ENCODE assay signal across 1 cellular context in the genomic region with DNA sequence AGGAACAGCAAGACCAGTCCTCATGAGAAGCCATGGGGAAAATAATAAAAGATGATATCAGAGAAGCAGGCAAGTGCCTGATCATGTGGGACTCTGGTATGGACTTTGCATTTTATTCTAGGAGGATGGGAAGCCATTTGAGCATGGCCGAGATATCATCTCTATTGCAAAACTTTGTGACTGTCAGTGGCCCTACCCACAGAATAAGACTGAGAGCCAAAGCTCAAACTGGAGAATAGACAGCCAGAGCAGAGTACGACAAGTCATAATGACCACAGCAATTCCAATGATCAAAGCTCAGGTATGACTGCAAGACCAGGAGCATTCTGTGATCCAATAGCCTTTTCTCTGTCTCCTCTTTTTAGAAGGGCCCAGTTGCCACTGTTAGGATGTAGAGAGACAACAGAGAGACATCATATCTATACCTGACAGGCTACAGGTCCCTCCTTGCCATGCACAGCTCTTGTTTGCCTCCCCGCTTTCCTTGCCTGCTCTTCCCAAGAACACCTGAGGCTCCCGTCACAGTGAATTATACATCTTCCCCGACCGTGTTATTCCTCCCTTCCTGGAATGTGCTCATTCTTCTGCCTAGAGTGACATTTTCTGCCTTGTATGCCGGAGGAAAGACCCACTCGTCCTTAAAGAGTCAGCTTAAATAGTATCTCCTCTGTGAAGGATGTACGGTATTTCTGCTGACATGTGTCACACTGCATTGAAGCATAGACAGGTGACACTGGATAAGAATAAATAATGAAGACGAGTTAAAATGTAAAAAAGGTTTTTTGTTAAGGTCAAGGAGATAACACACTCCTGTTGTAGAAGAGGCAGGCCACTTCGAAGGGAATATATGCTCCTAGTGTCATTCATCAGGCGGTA.
TF ChIP-seq lines count a peak whose summit lies in the region.

No MANE protein-coding gene starts in this region.

TF ChIP-seq in H1, 55 proteins besides CTCF, POLR2A, EP300 and RAD21 (continued from another document):
- TF ChIP-seq, protein P1, sequence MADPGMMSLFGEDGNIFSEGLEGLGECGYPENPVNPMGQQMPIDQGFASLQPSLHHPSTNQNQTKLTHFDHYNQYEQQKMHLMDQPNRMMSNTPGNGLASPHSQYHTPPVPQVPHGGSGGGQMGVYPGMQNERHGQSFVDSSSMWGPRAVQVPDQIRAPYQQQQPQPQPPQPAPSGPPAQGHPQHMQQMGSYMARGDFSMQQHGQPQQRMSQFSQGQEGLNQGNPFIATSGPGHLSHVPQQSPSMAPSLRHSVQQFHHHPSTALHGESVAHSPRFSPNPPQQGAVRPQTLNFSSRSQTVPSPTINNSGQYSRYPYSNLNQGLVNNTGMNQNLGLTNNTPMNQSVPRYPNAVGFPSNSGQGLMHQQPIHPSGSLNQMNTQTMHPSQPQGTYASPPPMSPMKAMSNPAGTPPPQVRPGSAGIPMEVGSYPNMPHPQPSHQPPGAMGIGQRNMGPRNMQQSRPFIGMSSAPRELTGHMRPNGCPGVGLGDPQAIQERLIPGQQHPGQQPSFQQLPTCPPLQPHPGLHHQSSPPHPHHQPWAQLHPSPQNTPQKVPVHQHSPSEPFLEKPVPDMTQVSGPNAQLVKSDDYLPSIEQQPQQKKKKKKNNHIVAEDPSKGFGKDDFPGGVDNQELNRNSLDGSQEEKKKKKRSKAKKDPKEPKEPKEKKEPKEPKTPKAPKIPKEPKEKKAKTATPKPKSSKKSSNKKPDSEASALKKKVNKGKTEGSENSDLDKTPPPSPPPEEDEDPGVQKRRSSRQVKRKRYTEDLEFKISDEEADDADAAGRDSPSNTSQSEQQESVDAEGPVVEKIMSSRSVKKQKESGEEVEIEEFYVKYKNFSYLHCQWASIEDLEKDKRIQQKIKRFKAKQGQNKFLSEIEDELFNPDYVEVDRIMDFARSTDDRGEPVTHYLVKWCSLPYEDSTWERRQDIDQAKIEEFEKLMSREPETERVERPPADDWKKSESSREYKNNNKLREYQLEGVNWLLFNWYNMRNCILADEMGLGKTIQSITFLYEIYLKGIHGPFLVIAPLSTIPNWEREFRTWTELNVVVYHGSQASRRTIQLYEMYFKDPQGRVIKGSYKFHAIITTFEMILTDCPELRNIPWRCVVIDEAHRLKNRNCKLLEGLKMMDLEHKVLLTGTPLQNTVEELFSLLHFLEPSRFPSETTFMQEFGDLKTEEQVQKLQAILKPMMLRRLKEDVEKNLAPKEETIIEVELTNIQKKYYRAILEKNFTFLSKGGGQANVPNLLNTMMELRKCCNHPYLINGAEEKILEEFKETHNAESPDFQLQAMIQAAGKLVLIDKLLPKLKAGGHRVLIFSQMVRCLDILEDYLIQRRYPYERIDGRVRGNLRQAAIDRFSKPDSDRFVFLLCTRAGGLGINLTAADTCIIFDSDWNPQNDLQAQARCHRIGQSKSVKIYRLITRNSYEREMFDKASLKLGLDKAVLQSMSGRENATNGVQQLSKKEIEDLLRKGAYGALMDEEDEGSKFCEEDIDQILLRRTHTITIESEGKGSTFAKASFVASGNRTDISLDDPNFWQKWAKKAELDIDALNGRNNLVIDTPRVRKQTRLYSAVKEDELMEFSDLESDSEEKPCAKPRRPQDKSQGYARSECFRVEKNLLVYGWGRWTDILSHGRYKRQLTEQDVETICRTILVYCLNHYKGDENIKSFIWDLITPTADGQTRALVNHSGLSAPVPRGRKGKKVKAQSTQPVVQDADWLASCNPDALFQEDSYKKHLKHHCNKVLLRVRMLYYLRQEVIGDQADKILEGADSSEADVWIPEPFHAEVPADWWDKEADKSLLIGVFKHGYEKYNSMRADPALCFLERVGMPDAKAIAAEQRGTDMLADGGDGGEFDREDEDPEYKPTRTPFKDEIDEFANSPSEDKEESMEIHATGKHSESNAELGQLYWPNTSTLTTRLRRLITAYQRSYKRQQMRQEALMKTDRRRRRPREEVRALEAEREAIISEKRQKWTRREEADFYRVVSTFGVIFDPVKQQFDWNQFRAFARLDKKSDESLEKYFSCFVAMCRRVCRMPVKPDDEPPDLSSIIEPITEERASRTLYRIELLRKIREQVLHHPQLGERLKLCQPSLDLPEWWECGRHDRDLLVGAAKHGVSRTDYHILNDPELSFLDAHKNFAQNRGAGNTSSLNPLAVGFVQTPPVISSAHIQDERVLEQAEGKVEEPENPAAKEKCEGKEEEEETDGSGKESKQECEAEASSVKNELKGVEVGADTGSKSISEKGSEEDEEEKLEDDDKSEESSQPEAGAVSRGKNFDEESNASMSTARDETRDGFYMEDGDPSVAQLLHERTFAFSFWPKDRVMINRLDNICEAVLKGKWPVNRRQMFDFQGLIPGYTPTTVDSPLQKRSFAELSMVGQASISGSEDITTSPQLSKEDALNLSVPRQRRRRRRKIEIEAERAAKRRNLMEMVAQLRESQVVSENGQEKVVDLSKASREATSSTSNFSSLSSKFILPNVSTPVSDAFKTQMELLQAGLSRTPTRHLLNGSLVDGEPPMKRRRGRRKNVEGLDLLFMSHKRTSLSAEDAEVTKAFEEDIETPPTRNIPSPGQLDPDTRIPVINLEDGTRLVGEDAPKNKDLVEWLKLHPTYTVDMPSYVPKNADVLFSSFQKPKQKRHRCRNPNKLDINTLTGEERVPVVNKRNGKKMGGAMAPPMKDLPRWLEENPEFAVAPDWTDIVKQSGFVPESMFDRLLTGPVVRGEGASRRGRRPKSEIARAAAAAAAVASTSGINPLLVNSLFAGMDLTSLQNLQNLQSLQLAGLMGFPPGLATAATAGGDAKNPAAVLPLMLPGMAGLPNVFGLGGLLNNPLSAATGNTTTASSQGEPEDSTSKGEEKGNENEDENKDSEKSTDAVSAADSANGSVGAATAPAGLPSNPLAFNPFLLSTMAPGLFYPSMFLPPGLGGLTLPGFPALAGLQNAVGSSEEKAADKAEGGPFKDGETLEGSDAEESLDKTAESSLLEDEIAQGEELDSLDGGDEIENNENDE (IDR thresholded peaks at IDR 0.05; ENCODE audit: insufficient replicate concordance, low read length) = no peak
- TF ChIP-seq POU5F1 (IDR thresholded peaks at IDR 0.05; ENCODE audit: low read depth, low read length) (no peak), CHD1 (IDR thresholded peaks at IDR 0.05; ENCODE audit: low read depth, low read length) (no peak), NANOG (IDR thresholded peaks at IDR 0.05; ENCODE audit: insufficient read depth, low read depth, low read length, poor library complexity, severe bottlenecking) (no peak), JUND (IDR thresholded peaks at IDR 0.05; ENCODE audit: low read length) (no peak), BACH1 (IDR thresholded peaks at IDR 0.05; ENCODE audit: low read length) (no peak), RFX5 (IDR thresholded peaks at IDR 0.05; ENCODE audit: borderline replicate concordance, low read depth, low read length) (no peak), TAF7 (optimal IDR thresholded peaks at IDR 0.05; ENCODE audit: borderline replicate concordance, low read depth, low read length) (no peak), CBX5 (IDR thresholded peaks at IDR 0.05; ENCODE audit: low read depth, low read length) (no peak), GTF2F1 (IDR thresholded peaks at IDR 0.05; ENCODE audit: borderline replicate concordance, low read depth, low read length) (no peak)
- TF ChIP-seq, protein P2, sequence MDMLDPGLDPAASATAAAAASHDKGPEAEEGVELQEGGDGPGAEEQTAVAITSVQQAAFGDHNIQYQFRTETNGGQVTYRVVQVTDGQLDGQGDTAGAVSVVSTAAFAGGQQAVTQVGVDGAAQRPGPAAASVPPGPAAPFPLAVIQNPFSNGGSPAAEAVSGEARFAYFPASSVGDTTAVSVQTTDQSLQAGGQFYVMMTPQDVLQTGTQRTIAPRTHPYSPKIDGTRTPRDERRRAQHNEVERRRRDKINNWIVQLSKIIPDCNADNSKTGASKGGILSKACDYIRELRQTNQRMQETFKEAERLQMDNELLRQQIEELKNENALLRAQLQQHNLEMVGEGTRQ (IDR thresholded peaks at IDR 0.05; ENCODE audit: low read length) = no peak
